Comparison of ENCODE assay signal across 8 cellular contexts in genomic region chr9:129550199-129550839, GRCh38.
DNase-seq lines count a peak whose midpoint lies in the region; ATAC-seq and TF ChIP-seq lines count a peak whose summit lies in the region.

No MANE protein-coding gene starts in this region.

- no peaks in the 10 kb centered on the region for H3K27me3 ChIP-seq in BJ (ENCODE audit: control insufficient read depth, insufficient read depth, low read length)
- H3K27me3 ChIP-seq in HUES6 (ENCODE audit: control insufficient read depth, insufficient read depth, low read length): peaks cover 22% of the 10 kb centered on the region
- H3K27me3 ChIP-seq in foreskin keratinocyte: peaks cover 2% of the 10 kb centered on the region

- CTCF ChIA-PET in BJ (lab: Yijun Ruan, JAX): interaction anchor here (0.6 to 1.6 kb wide), 3 partner anchors 57 to 1255 kb away, joined by 3 to 5 read pairs (median 4); no protein-coding TSS in a partner anchor

- H3K9me3 Mint-ChIP-seq in activated T-cell treated with anti-CD3 and anti-CD28 coated beads, Interleukin-2, amount 50 U/mL, for 72 hours: no peaks in the 10 kb centered on the region
- H3K9me3 Mint-ChIP-seq in natural killer cell treated with Interleukin-12 subunit alpha and Interleukin-12 subunit beta and Interleukin-15 and Interleukin-18, amount 100 ng/mL, for 72 hours: no peaks in the 10 kb centered on the region

- POLR2A ChIA-PET in BJ (lab: Charles Lee): interaction anchor here (0.6 kb wide), 1 partner anchor 150 kb away, joined by 4 read pairs; no protein-coding TSS in a partner anchor

- H3K9ac ChIP-seq in HUES6 (ENCODE audit: low read length): peak overlapping the region; percentile 75

- peaks cover 12% of the 10 kb centered on the region for H3K4me1 Mint-ChIP-seq in activated T-cell treated with anti-CD3 and anti-CD28 coated beads, Interleukin-2, amount 50 U/mL, for 72 hours (ENCODE audit: low read depth)
- H3K4me1 Mint-ChIP-seq in natural killer cell treated with Interleukin-12 subunit alpha and Interleukin-12 subunit beta and Interleukin-15 and Interleukin-18, amount 100 ng/mL, for 72 hours (ENCODE audit: low read depth in 2 of 2): peaks cover 5 to 8% of the 10 kb centered on the region in 2 donors

- ATAC-seq in activated T-cell treated with anti-CD3 and anti-CD28 coated beads, Interleukin-2, amount 50 U/mL, for 72 hours (replicated peaks in 1 of 2): peak; percentile 76 to 77
- peak; percentile 46 for ATAC-seq in foreskin keratinocyte
- peak; percentile 41 to 56 for ATAC-seq in natural killer cell treated with Interleukin-12 subunit alpha and Interleukin-12 subunit beta and Interleukin-15 and Interleukin-18, amount 100 ng/mL, for 72 hours
- no peak for ATAC-seq in GM19452 (IDR thresholded peaks at IDR 0.05; ENCODE audit: unreplicated experiment)
- ATAC-seq in GM21576 (IDR thresholded peaks at IDR 0.05; ENCODE audit: unreplicated experiment): no peak

- peaks cover 35% of the 10 kb centered on the region for H3K27me3 Mint-ChIP-seq in activated T-cell treated with anti-CD3 and anti-CD28 coated beads, Interleukin-2, amount 50 U/mL, for 72 hours (ENCODE audit: low read depth)
- H3K27me3 Mint-ChIP-seq in natural killer cell treated with Interleukin-12 subunit alpha and Interleukin-12 subunit beta and Interleukin-15 and Interleukin-18, amount 100 ng/mL, for 72 hours: peaks cover 14 to 22% of the 10 kb centered on the region in 2 donors

- H3K4me3 ChIP-seq in BJ (ENCODE audit: low read depth, low read length) (peak overlapping the region; percentile 42), HUES6 (ENCODE audit: low read depth, low read length) (peak overlapping the region; percentile 65)

- H3K27ac Mint-ChIP-seq in activated T-cell treated with anti-CD3 and anti-CD28 coated beads, Interleukin-2, amount 50 U/mL, for 72 hours: peak overlapping the region; percentile 19
- H3K27ac Mint-ChIP-seq in natural killer cell treated with Interleukin-12 subunit alpha and Interleukin-12 subunit beta and Interleukin-15 and Interleukin-18, amount 100 ng/mL, for 72 hours: no peak overlapping the region

- H3K4me3 Mint-ChIP-seq in activated T-cell treated with anti-CD3 and anti-CD28 coated beads, Interleukin-2, amount 50 U/mL, for 72 hours: peak overlapping the region; percentile 76 to 84
- peak overlapping the region; percentile 58 for H3K4me3 Mint-ChIP-seq in natural killer cell treated with Interleukin-12 subunit alpha and Interleukin-12 subunit beta and Interleukin-15 and Interleukin-18, amount 100 ng/mL, for 72 hours

- no peak overlapping the region; the same call in 1 of the 2 replicates for H3K27ac ChIP-seq in HUES6 (ENCODE audit: low read depth, low read length)
- H3K27ac ChIP-seq in foreskin keratinocyte: no peak overlapping the region

- H3K36me3 ChIP-seq in BJ (ENCODE audit: control insufficient read depth, insufficient read depth, low read length) (no peaks in the 10 kb centered on the region), HUES6 (ENCODE audit: control insufficient read depth, insufficient read depth, low read length) (no peaks in the 10 kb centered on the region)

- no peak for DNase-seq in BJ (ENCODE audit: low read depth)
- peak; percentile 39 to 51 for DNase-seq in activated T-cell treated with anti-CD3 and anti-CD28 coated beads, Interleukin-2, amount 50 U/mL, for 72 hours
- DNase-seq in foreskin keratinocyte: no peak
- no peak for DNase-seq in natural killer cell treated with Interleukin-12 subunit alpha and Interleukin-12 subunit beta and Interleukin-15 and Interleukin-18, amount 100 ng/mL, for 72 hours (ENCODE audit: low spot score)
- no peak for DNase-seq in AML-193 (lab: John Stamatoyannopoulos, UW)

- no peaks in the 10 kb centered on the region for H3K9me3 ChIP-seq in HUES6 (ENCODE audit: control insufficient read depth, insufficient read depth, low read depth, low read length)

- H3K4me1 ChIP-seq in HUES6 (ENCODE audit: control insufficient read depth, insufficient read depth, low read length) (peaks cover 16% of the 10 kb centered on the region; the same call in 1 of the 2 replicates), foreskin keratinocyte (no peaks in the 10 kb centered on the region)

- TF ChIP-seq CTCF in BJ (IDR thresholded peaks at IDR 0.05; ENCODE audit: insufficient read depth, low read depth, low read length) (0 out of 2 replicates have a peak, but pooled peaks have one; percentile 3), foreskin keratinocyte (conservative IDR thresholded peaks at IDR 0.05) (no peak)

- H3K36me3 Mint-ChIP-seq in activated T-cell treated with anti-CD3 and anti-CD28 coated beads, Interleukin-2, amount 50 U/mL, for 72 hours (ENCODE audit: insufficient read depth in 2 of 2): no peaks in the 10 kb centered on the region
- H3K36me3 Mint-ChIP-seq in natural killer cell treated with Interleukin-12 subunit alpha and Interleukin-12 subunit beta and Interleukin-15 and Interleukin-18, amount 100 ng/mL, for 72 hours: no peaks in the 10 kb centered on the region

Comparison
In these comparisons a context has a peak if more than half of its experiments do, and no peak if none do; other contexts are left out.
1. DNase-seq: peak in activated T-cell treated with anti-CD3 and anti-CD28 coated beads, Interleukin-2, amount 50 U/mL, for 72 hours (2 of 2); none in BJ (single experiment), foreskin keratinocyte (0 of 2), natural killer cell treated with Interleukin-12 subunit alpha and Interleukin-12 subunit beta and Interleukin-15 and Interleukin-18, amount 100 ng/mL, for 72 hours (single experiment) and AML-193 (0 of 2).
2. ATAC-seq: peak in activated T-cell treated with anti-CD3 and anti-CD28 coated beads, Interleukin-2, amount 50 U/mL, for 72 hours (2 of 2), foreskin keratinocyte (single experiment) and natural killer cell treated with Interleukin-12 subunit alpha and Interleukin-12 subunit beta and Interleukin-15 and Interleukin-18, amount 100 ng/mL, for 72 hours (2 of 2); none in GM19452 (single experiment) and GM21576 (single experiment).